ENCODE assay signal across 24 cellular contexts in the genomic region with DNA sequence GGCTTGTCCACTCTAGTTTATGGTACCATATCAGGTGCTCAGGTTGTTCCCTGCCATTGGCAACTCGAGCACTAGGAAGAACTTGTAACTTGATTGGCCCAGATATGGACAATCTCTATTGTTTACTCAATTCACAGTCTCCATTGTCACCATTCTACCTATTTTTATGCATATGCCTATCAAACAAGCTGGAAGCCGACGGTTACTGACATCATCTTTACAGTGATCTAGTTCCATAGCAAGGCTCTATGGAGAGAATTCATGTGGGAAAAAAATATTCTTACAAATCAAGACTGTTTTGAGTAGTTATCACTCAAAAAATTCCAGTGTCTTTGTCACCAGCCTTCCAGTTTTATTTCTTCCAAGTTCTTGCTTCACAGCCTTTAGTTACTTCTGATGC.
"Had no signal": no experiment of that assay in that cellular context is flagged by ENCODE, and none has a peak within 500 bp of the region (broad histone marks: within the 10 kb centered on the region; RNA-seq: fewer than 3 reads in every experiment).

No MANE protein-coding gene starts in this region.

- DNase-seq: stimulated activated CD4-positive, alpha-beta T cell treated with anti-CD3 and anti-CD28 coated beads, Interleukin-2, amount 100 ng/mL, for 48 hours; stimulated activated CD4-positive, alpha-beta T cell treated with anti-CD3 and anti-CD28 coated beads, Interleukin-4, amount 100 ng/mL, for 1 hour; stimulated activated CD4-positive, alpha-beta T cell treated with anti-CD3 and anti-CD28 coated beads, Interleukin-4, amount 100 ng/mL, for 24 hours; stimulated activated CD4-positive, alpha-beta T cell treated with anti-CD3 and anti-CD28 coated beads, Interleukin-4, amount 100 ng/mL, for 4 hours; stimulated activated CD8-positive, alpha-beta memory T cell treated with anti-CD3 and anti-CD28 coated beads, Interleukin-4, amount 100 ng/mL, for 48 hours; stimulated activated naive B cell treated with anti-CD40 and anti-IgM and Interleukin-4, amounts not matched to agents 10 μg/mL and 1 μg/mL and 100 μg/mL, for 72 hours; stimulated activated naive CD4-positive, alpha-beta T cell; stimulated activated naive CD4-positive, alpha-beta T cell treated with Interleukin-2 at 50 U/mL for 16 hours; stimulated activated naive CD8-positive, alpha-beta T cell treated with anti-CD3 and anti-CD28 coated beads, Interleukin-15, amount 100 ng/mL, for 72 hours; stimulated activated naive CD8-positive, alpha-beta T cell treated with anti-CD3 and anti-CD28 coated beads, Interleukin-15, Interleukin-2, amounts not matched to agents 100 U/mL and 50 U/mL, for 24 hours; stomach; substantia nigra; testis; thyroid gland; tibial artery; transverse colon; trophoblast cell; upper lobe of left lung; upper lobe of right lung; uterus had no signal

- H3K27ac ChIP-seq: stomach, suprapubic skin, testis, thoracic aorta, thyroid gland, tibial artery, tibial nerve, transverse colon, upper lobe of left lung, upper lobe of right lung, uterus, vagina had no signal

- H3K36me3 ChIP-seq: stomach, suprapubic skin, thoracic aorta, thyroid gland, tibial artery, tibial nerve, transverse colon, upper lobe of left lung, upper lobe of right lung, uterus, vagina had no signal

- H3K9me3 ChIP-seq: testis, thoracic aorta, thyroid gland, tibial artery, transverse colon, upper lobe of left lung, upper lobe of right lung, uterus, vagina had no signal

- H3K27me3 ChIP-seq: stomach, suprapubic skin, testis, thyroid gland, tibial artery, tibial nerve, transverse colon, upper lobe of left lung, upper lobe of right lung, uterus, vagina had no signal

- H3K4me3 ChIP-seq: stomach, suprapubic skin, testis, thoracic aorta, thyroid gland, tibial artery, tibial nerve, transverse colon, upper lobe of left lung, upper lobe of right lung, uterus, vagina had no signal
